In genomic region chr20:46215913-46216707, GRCh38 we compare ENCODE assay signal across 12 cellular contexts.
DNase-seq lines count a peak whose midpoint lies in the region; ATAC-seq, FAIRE-seq and TF ChIP-seq lines count a peak whose summit lies in the region.
"Had no signal": no experiment of that assay in that cellular context is flagged by ENCODE, and none has a peak within 500 bp of the region (broad histone marks: within the 10 kb centered on the region; RNA-seq: fewer than 3 reads in every experiment).

No MANE protein-coding gene starts in this region.

- 26% methylated on average over 16 of the region's 17 CpGs for WGBS in hepatocyte (ENCODE audit: low lambda C conversion rate, missing lambda C conversion rate)

- H3K36me3 ChIP-seq in hepatocyte (replicated peaks; ENCODE audit: insufficient read depth, low read depth) = no peaks in the 10 kb centered on the region
- H3K36me3 ChIP-seq: BLaER1 treated with 17β-estradiol and CSF1 and Interleukin-3, amounts not matched to agents 10 nM and 100 nM had no signal

- peak; percentile 84 for ATAC-seq in WTC11
- ATAC-seq in GM19397 (IDR thresholded peaks at IDR 0.05; ENCODE audit: unreplicated experiment) = no peak
- no peak for ATAC-seq in GM19455 (IDR thresholded peaks at IDR 0.05; ENCODE audit: unreplicated experiment)
- ATAC-seq in GM21619 (IDR thresholded peaks at IDR 0.05; ENCODE audit: unreplicated experiment) = no peak

- H3K9me2 ChIP-seq in hepatocyte (replicated peaks; ENCODE audit: insufficient read depth) = no peaks in the 10 kb centered on the region

- no peak for TF ChIP-seq POLR2A in GM12892 (IDR thresholded peaks at IDR 0.05; ENCODE audit: low read depth, low read length)

- no peak overlapping the region for H3K4me3 ChIP-seq in hepatocyte
- H3K4me3 ChIP-seq: BLaER1 treated with 17β-estradiol and CSF1 and Interleukin-3, amounts not matched to agents 10 nM and 100 nM had no signal

- POLR2A ChIA-PET in WTC11 (lab: Charles Lee) = interaction anchor here (0.6 kb wide), 1 partner anchor 15 kb away, joined by 3 read pairs; no protein-coding TSS in a partner anchor

- H3K27me3 Mint-ChIP-seq in WTC11 (ENCODE audit: low read depth) = no peaks in the 10 kb centered on the region

- no peaks in the 10 kb centered on the region for H4K20me1 ChIP-seq in hepatocyte (ENCODE audit: insufficient read depth, poor library complexity, severe bottlenecking)

- TF ChIP-seq CTCF in WTC11 (IDR thresholded peaks at IDR 0.05) (no peak), hepatocyte (IDR thresholded peaks at IDR 0.05; ENCODE audit: poor library complexity) (no peak)

- no peak overlapping the region for H3K27ac Mint-ChIP-seq in WTC11
- H3K27ac Mint-ChIP-seq: memory B cell had no signal

- no peak overlapping the region for H3K4me3 Mint-ChIP-seq in WTC11
- H3K4me3 Mint-ChIP-seq: memory B cell had no signal

- H3K27ac ChIP-seq in hepatocyte = peak overlapping the region; percentile 76
- H3K27ac ChIP-seq: BLaER1 treated with 17β-estradiol and CSF1 and Interleukin-3, amounts not matched to agents 10 nM and 100 nM had no signal

- no peaks in the 10 kb centered on the region for H3K36me3 Mint-ChIP-seq in WTC11
- H3K36me3 Mint-ChIP-seq: memory B cell had no signal

- no peak overlapping the region for H2AFZ ChIP-seq in hepatocyte

- H3K4me1 ChIP-seq in hepatocyte (ENCODE audit: insufficient read depth) = peaks cover 7% of the 10 kb centered on the region

- H3K27me3 ChIP-seq in hepatocyte = peaks cover 6% of the 10 kb centered on the region

- H3K4me1 Mint-ChIP-seq in WTC11 = peaks cover 21% of the 10 kb centered on the region
- H3K4me1 Mint-ChIP-seq: memory B cell had no signal

- H3K4me2 ChIP-seq in hepatocyte = peak overlapping the region; percentile 46
- H3K4me2 ChIP-seq: BLaER1 treated with 17β-estradiol and CSF1 and Interleukin-3, amounts not matched to agents 10 nM and 100 nM had no signal

- CTCF ChIA-PET in WTC11 (lab: Charles Lee) = interaction anchor here (1.0 to 2.0 kb wide), 7 partner anchors 13 to 193 kb away, joined by 3 to 12 read pairs (median 5); no protein-coding TSS in a partner anchor

- H3K9me3 ChIP-seq in hepatocyte (ENCODE audit: low read depth) = no peaks in the 10 kb centered on the region
- H3K9me3 ChIP-seq: BLaER1 treated with 17β-estradiol and CSF1 and Interleukin-3, amounts not matched to agents 10 nM and 100 nM had no signal

- H3K9me3 Mint-ChIP-seq in WTC11 = no peaks in the 10 kb centered on the region

- DNase-seq in AG08395 (ENCODE audit: low spot score) (peak; percentile 77), HTR-8/SVneo (ENCODE audit: insufficient read length, low spot score) (peak; percentile 92), WTC11 (ENCODE audit: low spot score) (peak; percentile 63), hepatocyte (ENCODE audit: low spot score) (peak; percentile 76), GM12892 (ENCODE audit: insufficient read length) (no peak)
- DNase-seq: activated CD4-positive, alpha-beta T cell treated with anti-CD3 and anti-CD28 coated beads for 48 hours; NCI-H446 treated with DMSO at 0.1 percent for 48 hours had no signal

- H3K79me2 ChIP-seq in hepatocyte = no peaks in the 10 kb centered on the region

- peak; percentile 97 for FAIRE-seq in HTR-8/SVneo (lab: Jason Lieb, UNC)
- FAIRE-seq in GM12892 (lab: Jason Lieb, UNC) = no peak

TF ChIP-seq in WTC11, 78 proteins besides CTCF, POLR2A, EP300 and RAD21:
- TF ChIP-seq E2F4 (CRISPR knock-in tag; IDR thresholded peaks at IDR 0.05; ENCODE audit: borderline replicate concordance, low read depth) (no peak), FOXP4 (CRISPR knock-in tag; IDR thresholded peaks at IDR 0.05) (no peak), ZNF423 (CRISPR knock-in tag; IDR thresholded peaks at IDR 0.05) (0 out of 2 replicates have a peak, but pooled peaks have one; percentile 27), KAT7 (CRISPR knock-in tag; IDR thresholded peaks at IDR 0.05; ENCODE audit: borderline replicate concordance) (no peak), FOXP1 (CRISPR knock-in tag; IDR thresholded peaks at IDR 0.05; ENCODE audit: borderline replicate concordance) (0 out of 2 replicates have a peak, but pooled peaks have one; percentile 18), GRHL2 (CRISPR knock-in tag; IDR thresholded peaks at IDR 0.05; ENCODE audit: insufficient replicate concordance, severe bottlenecking) (no peak)
